ENCODE assay signal across 9 cellular contexts in the genomic region with DNA sequence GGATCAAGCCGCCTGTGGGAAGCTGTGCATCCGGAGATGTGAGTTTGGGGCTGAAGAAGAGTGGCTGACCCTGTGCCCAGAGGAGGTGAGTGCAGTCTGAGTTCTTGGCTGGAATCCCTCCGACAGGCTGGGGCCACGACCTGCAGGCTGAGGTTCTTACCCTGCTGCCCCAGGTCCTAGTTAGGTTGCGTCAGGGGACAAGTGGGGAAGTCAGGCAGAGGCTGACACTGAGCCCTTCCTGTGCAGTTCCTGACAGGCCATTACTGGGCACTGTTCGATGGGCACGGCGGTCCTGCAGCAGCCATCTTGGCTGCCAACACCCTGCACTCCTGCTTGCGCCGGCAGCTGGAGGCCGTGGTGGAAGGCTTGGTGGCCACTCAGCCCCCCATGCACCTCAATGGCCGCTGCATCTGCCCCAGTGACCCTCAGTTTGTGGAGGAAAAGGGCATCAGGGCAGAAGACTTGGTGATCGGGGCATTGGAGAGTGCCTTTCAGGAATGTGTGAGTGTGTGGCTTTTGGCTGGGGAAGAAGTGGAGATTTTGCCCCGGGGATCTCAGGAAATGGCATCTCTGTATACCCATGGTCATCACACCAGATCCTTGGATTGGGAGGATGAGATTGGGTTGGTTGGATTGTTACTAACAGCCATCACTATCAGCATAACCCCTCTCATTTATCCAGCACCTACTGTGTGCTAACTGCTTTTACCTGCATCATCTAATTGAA. TPM values are rescaled to one million over a fixed set of nuclear protein-coding genes. Genes with fewer than 3 reads are reported as not detected.
DNase-seq lines count a peak whose midpoint lies in the region; ATAC-seq and TF ChIP-seq lines count a peak whose summit lies in the region.
"Had no signal": no experiment of that assay in that cellular context is flagged by ENCODE, and none has a peak within 500 bp of the region (broad histone marks: within the 10 kb centered on the region; RNA-seq: fewer than 3 reads in every experiment).

No MANE protein-coding gene starts in this region.

- H3K27me3 Mint-ChIP-seq in stimulated activated naive CD8-positive, alpha-beta T cell treated with anti-CD3 and anti-CD28 coated beads, Interleukin-15, amount 100 ng/mL, for 72 hours = no peaks in the 10 kb centered on the region

- no peaks in the 10 kb centered on the region for H4K20me1 ChIP-seq in hepatocyte (ENCODE audit: insufficient read depth, poor library complexity, severe bottlenecking)

- H2AFZ ChIP-seq in hepatocyte = no peak overlapping the region

- ATAC-seq in stimulated activated naive CD8-positive, alpha-beta T cell treated with anti-CD3 and anti-CD28 coated beads, Interleukin-15, amount 100 ng/mL, for 72 hours = peak; percentile 8

- TF ChIP-seq CTCF in HEK293 (tag by site-specific recombination; IDR thresholded peaks at IDR 0.05) (no peak), hepatocyte (IDR thresholded peaks at IDR 0.05; ENCODE audit: poor library complexity) (no peak)

- H3K27ac ChIP-seq in HEK293 (ENCODE audit: extremely low read depth, low read depth, low read length) = no peak overlapping the region
- no peak overlapping the region for H3K27ac ChIP-seq in hepatocyte

- no peaks in the 10 kb centered on the region for H3K27me3 ChIP-seq in hepatocyte

- CTCF ChIA-PET in HEK293 (lab: Yijun Ruan, JAX) = no interaction called here

- peaks cover 85% of the 10 kb centered on the region for H3K4me1 Mint-ChIP-seq in stimulated activated naive CD8-positive, alpha-beta T cell treated with anti-CD3 and anti-CD28 coated beads, Interleukin-15, amount 100 ng/mL, for 72 hours

- POLR2A ChIA-PET in HEK293 (lab: Yijun Ruan, JAX) = interaction anchor here (0.7 kb wide), 1 partner anchor 9 kb away, joined by 3 read pairs; no protein-coding TSS in a partner anchor

- H3K4me3 Mint-ChIP-seq in stimulated activated naive CD8-positive, alpha-beta T cell treated with anti-CD3 and anti-CD28 coated beads, Interleukin-15, amount 100 ng/mL, for 72 hours = peak overlapping the region; percentile 82 to 96

- H3K4me1 ChIP-seq in HEK293 (ENCODE audit: control insufficient read depth, insufficient read depth, low read length) = no peaks in the 10 kb centered on the region; the same call in 1 of the 2 replicates
- H3K4me1 ChIP-seq in hepatocyte (ENCODE audit: insufficient read depth) = peaks cover 17% of the 10 kb centered on the region

- H3K9me3 ChIP-seq in HEK293 (ENCODE audit: control insufficient read depth, insufficient read depth, low read depth, low read length) = no peaks in the 10 kb centered on the region
- no peaks in the 10 kb centered on the region for H3K9me3 ChIP-seq in hepatocyte (ENCODE audit: low read depth)

- H3K36me3 ChIP-seq in HEK293 (ENCODE audit: control insufficient read depth in 2 of 2, insufficient read depth in 1 of 2, low read length in 2 of 2) (peaks cover 1 to 38% of the 10 kb centered on the region in 2 experiments; a peak in 2 of 3 replicates), hepatocyte (replicated peaks; ENCODE audit: insufficient read depth, low read depth) (no peaks in the 10 kb centered on the region)

- peak; percentile 63 for DNase-seq in activated CD8-positive, alpha-beta memory T cell treated with anti-CD3 and anti-CD28 coated beads, Interleukin-2, amount 50 U/mL, for 48 hours
- DNase-seq in hepatocyte (ENCODE audit: low spot score) (no peak), mucosa of gallbladder (ENCODE audit: low spot score) (no peak), foreskin melanocyte (no peak), GM03348 (ENCODE audit: low spot score) (no peak), HuH-7 (ENCODE audit: low spot score) (no peak)
- DNase-seq in stimulated activated naive CD8-positive, alpha-beta T cell treated with anti-CD3 and anti-CD28 coated beads, Interleukin-15, amount 100 ng/mL, for 72 hours = peak in 1 of 2 donors; percentile 35

- peak overlapping the region; percentile 94 for H3K4me2 ChIP-seq in hepatocyte

- peaks cover 0 to 6% of the 10 kb centered on the region in 2 donors for H3K9me3 Mint-ChIP-seq in stimulated activated naive CD8-positive, alpha-beta T cell treated with anti-CD3 and anti-CD28 coated beads, Interleukin-15, amount 100 ng/mL, for 72 hours

- no peak overlapping the region for H3K4me3 ChIP-seq in HEK293 (ENCODE audit: low read depth, low read length)
- no peak overlapping the region for H3K4me3 ChIP-seq in hepatocyte

- no peaks in the 10 kb centered on the region for H3K9me2 ChIP-seq in hepatocyte (replicated peaks; ENCODE audit: insufficient read depth)

- no peaks in the 10 kb centered on the region for H3K79me2 ChIP-seq in hepatocyte

- WGBS in hepatocyte (ENCODE audit: low lambda C conversion rate, missing lambda C conversion rate) = 87% methylated on average over 14 of the region's 14 CpGs

- peak overlapping the region; percentile 93 to 94 for H3K27ac Mint-ChIP-seq in stimulated activated naive CD8-positive, alpha-beta T cell treated with anti-CD3 and anti-CD28 coated beads, Interleukin-15, amount 100 ng/mL, for 72 hours

TF ChIP-seq in HEK293, 187 proteins besides CTCF, POLR2A, EP300 and RAD21:
- 0 out of 2 replicates have a peak, but pooled peaks have one; percentile 23 for TF ChIP-seq ZBTB8A (tag by site-specific recombination; IDR thresholded peaks at IDR 0.05)
- no peak for TF ChIP-seq ZNF114 (tag by site-specific recombination; IDR thresholded peaks at IDR 0.05)
TF ChIP-seq in HEK293: peak in this region for 1.

RNA-seq across cellular contexts. Expression of gene PPM1M, which starts 1.3 kb away (rescaled TPM):
- total RNA-seq in hepatocyte = 6.2 and 8.0 TPM in 2 replicates
- polyA plus RNA-seq in hepatocyte = 8.4 and 10.7 TPM in 2 replicates
- 33.0 TPM for total RNA-seq in mucosa of gallbladder

RNA-seq across cellular contexts. Expression of gene TWF2, which starts 7.9 kb away (rescaled TPM):
- total RNA-seq in hepatocyte (52.5 and 59.1 TPM in 2 replicates), mucosa of gallbladder (72.8 TPM)
- 45.7 and 47.4 TPM in 2 replicates for polyA plus RNA-seq in hepatocyte

RNA-seq across cellular contexts. Expression of gene TLR9, which starts 21.4 kb away (rescaled TPM):
- not detected in 2 replicates for total RNA-seq in hepatocyte
- polyA plus RNA-seq in hepatocyte = not detected in 2 replicates
- 1.4 TPM for total RNA-seq in mucosa of gallbladder
- total RNA-seq: frontal cortex had no signal

RNA-seq across cellular contexts. Expression of gene WDR82, which starts 31.6 kb away (rescaled TPM):
- 50.9 and 52.1 TPM in 2 replicates for total RNA-seq in hepatocyte
- polyA plus RNA-seq in hepatocyte = 20.2 and 24.8 TPM in 2 replicates
- 71.0 TPM for total RNA-seq in mucosa of gallbladder

RNA-seq across cellular contexts. Expression of gene GLYCTK, which starts 40.7 kb away (rescaled TPM):
- total RNA-seq in hepatocyte (112 and 116 TPM in 2 replicates), mucosa of gallbladder (53.6 TPM)
- polyA plus RNA-seq in hepatocyte = 95.5 and 110 TPM in 2 replicates
